ENCODE assay signal across 1 cellular context in the genomic region with DNA sequence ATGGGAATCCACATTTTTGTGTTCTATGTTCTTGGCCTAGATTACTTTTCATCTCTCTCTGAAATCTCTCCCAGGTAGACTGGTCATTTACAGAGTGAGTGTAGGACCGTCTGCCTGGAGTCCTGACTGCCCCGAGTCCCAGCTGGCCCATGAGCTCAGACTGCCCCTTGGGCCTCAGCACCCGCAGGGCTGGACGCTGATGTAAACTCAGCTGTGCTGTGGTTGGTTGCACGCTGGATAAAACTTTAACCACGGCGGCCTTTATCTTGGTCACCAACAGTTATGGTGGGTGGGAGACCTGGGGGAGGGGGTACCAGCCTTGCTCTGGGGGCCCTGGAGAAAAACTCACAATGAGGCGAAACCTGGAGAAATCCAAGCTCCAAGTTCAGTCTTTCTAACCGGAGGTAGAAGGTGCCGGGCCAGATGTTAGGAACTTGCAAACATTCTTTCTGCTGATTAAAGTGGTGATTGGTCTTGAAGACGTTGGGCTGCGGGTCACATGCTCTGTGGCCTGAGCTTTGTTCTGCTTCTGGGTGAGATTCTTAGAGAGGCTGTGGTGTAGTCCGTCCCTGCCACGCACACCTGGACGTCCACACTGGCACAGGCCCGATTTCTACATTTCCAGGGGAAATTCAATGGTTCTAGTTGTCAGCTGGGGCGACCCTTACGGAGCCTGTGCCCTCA.
TF ChIP-seq lines count a peak whose summit lies in the region.

No MANE protein-coding gene starts in this region.

TF ChIP-seq in IMR-90, 13 proteins besides CTCF, POLR2A, EP300 and RAD21 (continued from another document):
- no peak for TF ChIP-seq BHLHE40 (IDR thresholded peaks at IDR 0.05; ENCODE audit: low read depth, low read length)
- no peak for TF ChIP-seq RCOR1 (IDR thresholded peaks at IDR 0.05; ENCODE audit: insufficient replicate concordance, low read length)
- TF ChIP-seq MXI1 (IDR thresholded peaks at IDR 0.05; ENCODE audit: borderline replicate concordance, low read depth, low read length): no peak
- TF ChIP-seq, protein P1, sequence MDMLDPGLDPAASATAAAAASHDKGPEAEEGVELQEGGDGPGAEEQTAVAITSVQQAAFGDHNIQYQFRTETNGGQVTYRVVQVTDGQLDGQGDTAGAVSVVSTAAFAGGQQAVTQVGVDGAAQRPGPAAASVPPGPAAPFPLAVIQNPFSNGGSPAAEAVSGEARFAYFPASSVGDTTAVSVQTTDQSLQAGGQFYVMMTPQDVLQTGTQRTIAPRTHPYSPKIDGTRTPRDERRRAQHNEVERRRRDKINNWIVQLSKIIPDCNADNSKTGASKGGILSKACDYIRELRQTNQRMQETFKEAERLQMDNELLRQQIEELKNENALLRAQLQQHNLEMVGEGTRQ (IDR thresholded peaks at IDR 0.05; ENCODE audit: low read depth, low read length): no peak; the same call in 1 of the 2 replicates
- no peak for TF ChIP-seq MAZ (IDR thresholded peaks at IDR 0.05; ENCODE audit: borderline replicate concordance, low read depth, low read length)
- TF ChIP-seq, protein P2, sequence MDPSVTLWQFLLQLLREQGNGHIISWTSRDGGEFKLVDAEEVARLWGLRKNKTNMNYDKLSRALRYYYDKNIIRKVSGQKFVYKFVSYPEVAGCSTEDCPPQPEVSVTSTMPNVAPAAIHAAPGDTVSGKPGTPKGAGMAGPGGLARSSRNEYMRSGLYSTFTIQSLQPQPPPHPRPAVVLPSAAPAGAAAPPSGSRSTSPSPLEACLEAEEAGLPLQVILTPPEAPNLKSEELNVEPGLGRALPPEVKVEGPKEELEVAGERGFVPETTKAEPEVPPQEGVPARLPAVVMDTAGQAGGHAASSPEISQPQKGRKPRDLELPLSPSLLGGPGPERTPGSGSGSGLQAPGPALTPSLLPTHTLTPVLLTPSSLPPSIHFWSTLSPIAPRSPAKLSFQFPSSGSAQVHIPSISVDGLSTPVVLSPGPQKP (IDR thresholded peaks at IDR 0.05; ENCODE audit: borderline replicate concordance, low read depth, low read length): no peak
- no peak for TF ChIP-seq SMC3 (IDR thresholded peaks at IDR 0.05; ENCODE audit: low read depth, low read length)
